Comparison of ENCODE assay signal across 8 cellular contexts in genomic region chr14:71321556-71322315, GRCh38. TPM values are rescaled to one million over a fixed set of nuclear protein-coding genes. Genes with fewer than 3 reads are reported as not detected.
A peak's percentile ranks its signal among the peaks of the same experiment; 100 is the strongest.
DNase-seq lines count a peak whose midpoint lies in the region; ATAC-seq and TF ChIP-seq lines count a peak whose summit lies in the region.

No MANE protein-coding gene starts in this region.

- H3K4me3 ChIP-seq in heart left ventricle: peak overlapping the region; percentile 68 to 96 (median 90)
- H3K4me3 ChIP-seq in adipocyte (ENCODE audit: low read length): peak overlapping the region; percentile 97
- peak overlapping the region; percentile 85 for H3K4me3 ChIP-seq in retinal pigment epithelial cell (ENCODE audit: low read length)

- ATAC-seq in heart left ventricle (no peak), left cardiac atrium (no peak)

- H3K36me3 ChIP-seq in heart left ventricle (no peaks in the 10 kb centered on the region), adipocyte (ENCODE audit: control insufficient read depth, insufficient read depth, low read length, severe bottlenecking) (no peaks in the 10 kb centered on the region)

- H3K27me3 ChIP-seq in heart left ventricle (no peaks in the 10 kb centered on the region), adipocyte (replicated peaks; ENCODE audit: control insufficient read depth, insufficient read depth, low read length) (no peaks in the 10 kb centered on the region)

- H3K27ac ChIP-seq in heart left ventricle: peak overlapping the region in 11 of 12 donors; percentile 82 to 99 (median 92)

- WGBS in heart left ventricle, 4 donors: 1% methylated on average over 26 of the region's 26 CpGs

- peaks cover 0 to 43% (median 12%) of the 10 kb centered on the region in 12 donors for H3K4me1 ChIP-seq in heart left ventricle
- H3K4me1 ChIP-seq in adipocyte (ENCODE audit: control insufficient read depth, insufficient read depth, low read length): peaks cover 27% of the 10 kb centered on the region

- H3K9me3 ChIP-seq in heart left ventricle (no peaks in the 10 kb centered on the region), adipocyte (ENCODE audit: control insufficient read depth, low read length) (no peaks in the 10 kb centered on the region)

- intact Hi-C loops in heart left ventricle (cut with DNase I): loop anchor here in 8 of 10 donors (2.0 to 10.0 kb wide), 10 partner anchors 83 to 431 kb away; no protein-coding TSS in a partner anchor
- intact Hi-C loops in left cardiac atrium (cut with DNase I): loop anchor here in 1 of 2 donors (10.0 kb wide), 2 partner anchors 187 to 433 kb away; no protein-coding TSS in a partner anchor

- DNase-seq in heart left ventricle: no peak
- DNase-seq in left cardiac atrium: no peak
- DNase-seq in NCI-H2196 treated with DMSO at 0.1 percent for 48 hours (lab: John Stamatoyannopoulos, UW; ENCODE audit: unreplicated experiment): peak; percentile 59
- peak; percentile 79 for DNase-seq in adipocyte (ENCODE audit: low read depth)
- DNase-seq in iPS DF 19.7 (ENCODE audit: low read depth, low spot score): peak; percentile 64
- no peak for DNase-seq in retinal pigment epithelial cell (ENCODE audit: low read depth)
- no peak for DNase-seq in stimulated activated CD4-positive, alpha-beta T cell treated with anti-CD3 and anti-CD28 coated beads, Interleukin-2, amount 100 ng/mL, for 24 hours
- DNase-seq in GOT3 (lab: John Stamatoyannopoulos, UW): no peak

- TF ChIP-seq CTCF in heart left ventricle (IDR thresholded peaks at IDR 0.05) (no peak), retinal pigment epithelial cell (conservative IDR thresholded peaks at IDR 0.05; ENCODE audit: low read depth, low read length) (no peak)

- H3K9ac ChIP-seq in adipocyte (ENCODE audit: low read length): peak overlapping the region; percentile 91

- TF ChIP-seq POLR2A in heart left ventricle (IDR thresholded peaks at IDR 0.05): no peak

RNA-seq across cellular contexts. Expression of gene SIPA1L1, which starts 1.5 kb away (rescaled TPM):
- total RNA-seq in heart left ventricle (10 to 100 TPM in 3 of 9 donors, 1 to 10 TPM in 6; 4.1 to 17.9 (median 7.7) TPM), left cardiac atrium (10 to 100 TPM in 1 of 2 donors, 1 to 10 TPM in 1; 6.7 to 12.5 TPM)
- polyA plus RNA-seq in heart left ventricle: 1 to 10 TPM; 3.8 to 6.6 TPM

Comparison
In these comparisons a context has a peak if more than half of its experiments do, and no peak if none do; other contexts are left out.
1. DNase-seq: peak in NCI-H2196 treated with DMSO at 0.1 percent for 48 hours (single experiment), adipocyte (single experiment) and iPS DF 19.7 (single experiment); none in heart left ventricle (0 of 5), left cardiac atrium (single experiment), retinal pigment epithelial cell (single experiment), stimulated activated CD4-positive, alpha-beta T cell treated with anti-CD3 and anti-CD28 coated beads, Interleukin-2, amount 100 ng/mL, for 24 hours (0 of 2) and GOT3 (single experiment).
2. Peak in every context shown above with its lines, with median percentiles within 50 percentile points of each other: H3K4me3 ChIP-seq.